In genomic region chr3:107430214-107431047, GRCh38 we compare ENCODE assay signal across 8 cellular contexts.
DNase-seq lines count a peak whose midpoint lies in the region; ATAC-seq and TF ChIP-seq lines count a peak whose summit lies in the region.

No MANE protein-coding gene starts in this region.

- peak overlapping the region; percentile 56; the same call in 1 of the 2 replicates for H3K9ac ChIP-seq in MM.1S (ENCODE audit: low read length)

- peak overlapping the region; percentile 81 for H3K4me3 ChIP-seq in GM12875 (ENCODE audit: low read depth, low read length)
- H3K4me3 ChIP-seq in MM.1S (ENCODE audit: low read length), result peak overlapping the region; percentile 70

- H2AFZ ChIP-seq in MM.1S (ENCODE audit: low read length), result peak overlapping the region; percentile 82

- H3K4me2 ChIP-seq in MM.1S (ENCODE audit: low read depth, low read length), result peak overlapping the region; percentile 94

- H3K27me3 ChIP-seq in MM.1S (replicated peaks; ENCODE audit: insufficient read depth, low read length), result no peaks in the 10 kb centered on the region
- no peaks in the 10 kb centered on the region for H3K27me3 ChIP-seq in layer of hippocampus (ENCODE audit: control insufficient read depth, insufficient read depth, low read length)

- no peaks in the 10 kb centered on the region for H4K20me1 ChIP-seq in MM.1S (ENCODE audit: insufficient read depth, low read length)

- no peaks in the 10 kb centered on the region for H3K4me1 ChIP-seq in MM.1S (ENCODE audit: low read length)

- peaks cover 6% of the 10 kb centered on the region; the same call in 1 of the 2 replicates for H3F3A ChIP-seq in MM.1S (ENCODE audit: insufficient read depth, low read length)

- no peaks in the 10 kb centered on the region for H3K9me3 ChIP-seq in MM.1S (replicated peaks; ENCODE audit: insufficient read depth, low read length)

- H3K36me3 ChIP-seq in MM.1S (replicated peaks; ENCODE audit: insufficient read depth, low read length), result no peaks in the 10 kb centered on the region

- H3K9me2 ChIP-seq in MM.1S (replicated peaks; ENCODE audit: insufficient read depth, low read length), result no peaks in the 10 kb centered on the region

- H3K27ac ChIP-seq in MM.1S (ENCODE audit: low read length) (no peak overlapping the region), layer of hippocampus (ENCODE audit: low read depth, low read length) (peak overlapping the region; percentile 95), substantia nigra (ENCODE audit: low read depth, low read length, poor library complexity, severe bottlenecking) (peak overlapping the region; percentile 96)

- no peak for ATAC-seq in HG03159 (IDR thresholded peaks at IDR 0.05; ENCODE audit: unreplicated experiment)

- DNase-seq in MM.1S, result peak; percentile 12
- DNase-seq in brain pericyte (ENCODE audit: low read depth, low spot score), result peak; percentile 11
- DNase-seq in substantia nigra (lab: John Stamatoyannopoulos, UW), result peak in 22 of 49 donors; percentile 6 to 70 (median 34)
- no peak for DNase-seq in effector CD4-positive, alpha-beta T cell
- DNase-seq in NCI-H146 treated with DMSO at 0.1 percent for 48 hours (lab: John Stamatoyannopoulos, UW; ENCODE audit: unreplicated experiment), result no peak

- H3K79me2 ChIP-seq in MM.1S (ENCODE audit: low read length), result no peaks in the 10 kb centered on the region

- TF ChIP-seq CTCF in GM12875 (IDR thresholded peaks at IDR 0.05; ENCODE audit: borderline replicate concordance, insufficient read depth, low read depth, low read length) (no peak), MM.1S (IDR thresholded peaks at IDR 0.05; ENCODE audit: low read length) (0 out of 2 replicates have a peak, but pooled peaks have one; percentile 1)

Comparison
In these comparisons a context has a peak if more than half of its experiments do, and no peak if none do; other contexts are left out.
1. DNase-seq: peak in MM.1S (single experiment) and brain pericyte (single experiment); none in effector CD4-positive, alpha-beta T cell (single experiment) and NCI-H146 treated with DMSO at 0.1 percent for 48 hours (single experiment).